In the genomic region with DNA sequence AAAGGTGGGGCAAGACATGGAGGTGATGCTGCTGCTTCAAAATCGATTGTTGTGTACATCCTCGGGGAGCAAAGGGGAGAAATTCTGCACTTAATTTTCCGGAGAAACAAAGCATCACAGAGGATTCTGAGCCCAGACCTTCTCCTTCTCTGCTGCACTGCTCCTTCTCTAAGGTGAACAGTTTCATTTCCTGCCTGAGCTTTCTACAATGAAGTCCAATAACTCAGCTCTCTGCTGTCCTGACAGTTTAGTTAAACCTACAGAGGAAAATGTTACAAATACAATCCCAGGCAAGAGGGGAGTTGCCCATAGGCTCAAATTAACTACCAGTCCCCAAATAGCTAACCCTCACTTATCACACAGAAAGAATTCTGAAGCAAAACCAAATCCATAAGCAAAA, we compare ENCODE assay signal across 14 cellular contexts.
DNase-seq lines count a peak whose midpoint lies in the region; ATAC-seq, FAIRE-seq and TF ChIP-seq lines count a peak whose summit lies in the region.
"Had no signal": no experiment of that assay in that cellular context is flagged by ENCODE, and none has a peak within 500 bp of the region (broad histone marks: within the 10 kb centered on the region; RNA-seq: fewer than 3 reads in every experiment).

No MANE protein-coding gene starts in this region.

- no peak overlapping the region for H2BK120ac ChIP-seq in mesendoderm (ENCODE audit: low read depth, low read length)

- no peaks in the 10 kb centered on the region for H3K9me2 ChIP-seq in MM.1S (replicated peaks; ENCODE audit: insufficient read depth, low read length)

- no peak for TF ChIP-seq CTCF in MM.1S (IDR thresholded peaks at IDR 0.05; ENCODE audit: low read length)

- no peak overlapping the region for H2AK5ac ChIP-seq in mesendoderm (ENCODE audit: low read length)

- H3K27ac ChIP-seq in MM.1S (ENCODE audit: low read length), result no peak overlapping the region
- no peak overlapping the region for H3K27ac ChIP-seq in mesendoderm (ENCODE audit: low read depth, low read length)
- H3K27ac ChIP-seq: BLaER1 treated with 17β-estradiol and CSF1 and Interleukin-3, amounts not matched to agents 10 nM and 100 nM; dorsolateral prefrontal cortex had no signal

- H3K23ac ChIP-seq in mesendoderm (ENCODE audit: low read length), result no peak overlapping the region

- H3K4me1 ChIP-seq in MM.1S (ENCODE audit: low read length) (peaks cover 6% of the 10 kb centered on the region; the same call in 1 of the 2 replicates), mesendoderm (ENCODE audit: control insufficient read depth, low read depth, low read length) (peaks cover 16% of the 10 kb centered on the region)

- H3K56ac ChIP-seq in mesendoderm (ENCODE audit: low read length), result no peak overlapping the region

- FAIRE-seq in GM12891 (lab: Jason Lieb, UNC), result peak; percentile 50
- FAIRE-seq in frontal cortex (lab: Jason Lieb, UNC), result no peak

- DNase-seq in GM12891 (ENCODE audit: insufficient read length, low spot score), result no peak
- DNase-seq in MM.1S, result peak; percentile 18
- no peak for DNase-seq in mesendoderm
- no peak for DNase-seq in NCI-H187 (lab: John Stamatoyannopoulos, UW)
- no peak for DNase-seq in frontal cortex (ENCODE audit: low spot score in 2 of 2)
- DNase-seq in DMS153 treated with DMSO at 0.1 percent for 48 hours (lab: John Stamatoyannopoulos, UW; ENCODE audit: unreplicated experiment), result no peak
- DNase-seq: activated T-cell treated with anti-CD3 and anti-CD28 coated beads, Interleukin-2, amount 50 U/mL, for 1 hour; aorta; dorsolateral prefrontal cortex; retina; stimulated activated CD4-positive, alpha-beta T cell treated with anti-CD3 and anti-CD28 coated beads, Interleukin-4, amount 100 ng/mL, for 24 hours had no signal

- no CpG with 5 or more reads among the region's 3 CpGs for WGBS in mesendoderm (ENCODE audit: extremely low coverage, insufficient coverage, low lambda C conversion rate)

- H3K4me3 ChIP-seq in MM.1S (ENCODE audit: low read length) (no peak overlapping the region), mesendoderm (ENCODE audit: low read length) (no peak overlapping the region)
- H3K4me3 ChIP-seq: BLaER1 treated with 17β-estradiol and CSF1 and Interleukin-3, amounts not matched to agents 10 nM and 100 nM; dorsolateral prefrontal cortex had no signal

- peaks cover 13% of the 10 kb centered on the region for H3K79me1 ChIP-seq in mesendoderm (ENCODE audit: low read length)

- H3K36me3 ChIP-seq in MM.1S (replicated peaks; ENCODE audit: insufficient read depth, low read length) (no peaks in the 10 kb centered on the region), mesendoderm (ENCODE audit: control insufficient read depth, insufficient read depth, low read length) (no peaks in the 10 kb centered on the region)
- H3K36me3 ChIP-seq: BLaER1 treated with 17β-estradiol and CSF1 and Interleukin-3, amounts not matched to agents 10 nM and 100 nM had no signal

- no peak for TF ChIP-seq POLR2A in GM12891 (IDR thresholded peaks at IDR 0.05; ENCODE audit: low read depth, low read length)

- H3K4me2 ChIP-seq in MM.1S (ENCODE audit: low read depth, low read length) (no peak overlapping the region), mesendoderm (ENCODE audit: low read length) (no peak overlapping the region)
- H3K4me2 ChIP-seq: BLaER1 treated with 17β-estradiol and CSF1 and Interleukin-3, amounts not matched to agents 10 nM and 100 nM had no signal

- no peak overlapping the region for H2BK5ac ChIP-seq in mesendoderm (ENCODE audit: low read length)

- no peak overlapping the region for H3K9ac ChIP-seq in MM.1S (ENCODE audit: low read length)
- no peak overlapping the region for H3K9ac ChIP-seq in mesendoderm (ENCODE audit: low read length)
- H3K9ac ChIP-seq: BLaER1 treated with 17β-estradiol and CSF1 and Interleukin-3, amounts not matched to agents 10 nM and 100 nM had no signal

- ATAC-seq in GM19438 (IDR thresholded peaks at IDR 0.05; ENCODE audit: low read depth, unreplicated experiment), result peak; percentile 76
- no peak for ATAC-seq in HG02840 (IDR thresholded peaks at IDR 0.05; ENCODE audit: low FRiP score, unreplicated experiment)

- H4K8ac ChIP-seq in mesendoderm (ENCODE audit: low read depth, low read length), result no peak overlapping the region

- no peaks in the 10 kb centered on the region for H3F3A ChIP-seq in MM.1S (ENCODE audit: insufficient read depth, low read length)

- H3K79me2 ChIP-seq in MM.1S (ENCODE audit: low read length) (no peaks in the 10 kb centered on the region), mesendoderm (ENCODE audit: control insufficient read depth, insufficient read depth, low read length) (peaks cover 8% of the 10 kb centered on the region)

- no peaks in the 10 kb centered on the region for H3K27me3 ChIP-seq in MM.1S (replicated peaks; ENCODE audit: insufficient read depth, low read length)
- H3K27me3 ChIP-seq in mesendoderm (ENCODE audit: insufficient read depth, low read length, poor library complexity), result no peaks in the 10 kb centered on the region
- H3K27me3 ChIP-seq: BLaER1 treated with 17β-estradiol and CSF1 and Interleukin-3, amounts not matched to agents 10 nM and 100 nM had no signal

- peak overlapping the region; percentile 52 for H3K18ac ChIP-seq in mesendoderm (ENCODE audit: low read length)

- H3K9me3 ChIP-seq in MM.1S (replicated peaks; ENCODE audit: insufficient read depth, low read length), result no peaks in the 10 kb centered on the region
- H3K9me3 ChIP-seq: BLaER1 treated with 17β-estradiol and CSF1 and Interleukin-3, amounts not matched to agents 10 nM and 100 nM had no signal

- no peaks in the 10 kb centered on the region for H4K20me1 ChIP-seq in MM.1S (ENCODE audit: insufficient read depth, low read length)
- H4K20me1 ChIP-seq: BLaER1 treated with 17β-estradiol and CSF1 and Interleukin-3, amounts not matched to agents 10 nM and 100 nM had no signal

- no peak overlapping the region for H2AFZ ChIP-seq in MM.1S (ENCODE audit: low read length)

- H2BK15ac ChIP-seq in mesendoderm (replicated peaks; ENCODE audit: low read depth), result peak overlapping the region; percentile 13

- no peak overlapping the region for H4K5ac ChIP-seq in mesendoderm (ENCODE audit: low read length)

- no peak overlapping the region for H3K4ac ChIP-seq in mesendoderm (ENCODE audit: low read depth, low read length)

TF ChIP-seq in GM12891, 5 proteins besides CTCF, POLR2A, EP300 and RAD21:
- TF ChIP-seq PAX5 (IDR thresholded peaks at IDR 0.05; ENCODE audit: insufficient read depth, low read length, severe bottlenecking), result no peak
- peak; percentile 60 for TF ChIP-seq SPI1 (IDR thresholded peaks at IDR 0.05; ENCODE audit: low read depth, low read length)
- no peak for TF ChIP-seq POU2F2 (IDR thresholded peaks at IDR 0.05; ENCODE audit: low read depth, low read length)
- no peak for TF ChIP-seq TAF1 (IDR thresholded peaks at IDR 0.05; ENCODE audit: low read depth, low read length)
- TF ChIP-seq POLR2AphosphoS5 (IDR thresholded peaks at IDR 0.05; ENCODE audit: low read depth, low read length), result no peak
